Comparison of ENCODE assay signal across 15 cellular contexts in the genomic region with DNA sequence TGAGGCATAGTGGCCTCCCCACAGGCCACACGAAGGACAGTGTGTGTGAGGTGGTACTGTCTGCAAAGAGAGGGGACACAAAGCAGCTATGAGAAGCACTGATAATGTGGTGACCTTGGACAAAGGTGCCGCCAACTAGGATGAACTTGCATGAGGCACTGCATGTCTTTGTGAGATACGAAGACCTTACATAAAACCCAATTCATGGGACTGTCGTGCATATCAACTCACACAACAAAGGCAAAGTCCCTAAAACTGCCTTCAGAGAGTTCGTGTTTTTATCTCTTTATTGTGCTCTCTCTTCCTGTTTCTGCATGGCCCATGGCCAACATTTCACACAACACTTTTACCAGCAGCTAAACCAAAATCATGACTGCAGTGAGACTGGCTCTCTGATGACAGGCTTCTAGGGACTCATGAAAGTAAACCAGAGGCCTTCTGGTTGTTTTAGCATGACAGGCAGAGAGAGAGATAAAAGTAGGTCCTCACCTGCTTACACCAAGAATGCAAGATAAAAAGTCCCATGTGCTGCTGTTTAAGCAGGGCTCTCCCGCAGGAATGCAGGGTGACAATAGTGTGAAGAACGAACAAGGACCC.
DNase-seq lines count a peak whose midpoint lies in the region; ATAC-seq and TF ChIP-seq lines count a peak whose summit lies in the region.
"Had no signal": no experiment of that assay in that cellular context is flagged by ENCODE, and none has a peak within 500 bp of the region (broad histone marks: within the 10 kb centered on the region; RNA-seq: fewer than 3 reads in every experiment).

No MANE protein-coding gene starts in this region.

- peak overlapping the region; percentile 27 for H3K4me3 Mint-ChIP-seq in CD8-positive, alpha-beta T cell
- no peak overlapping the region for H3K4me3 Mint-ChIP-seq in activated CD8-positive, alpha-beta T cell treated with anti-CD3 and anti-CD28 coated beads, Interleukin-2, amount 10 ng/mL, durations not matched to agents 7 days and 5 days
- no peak overlapping the region for H3K4me3 Mint-ChIP-seq in CD14-positive monocyte
- H3K4me3 Mint-ChIP-seq: activated T-helper 1 cell treated with anti-CD3 and anti-CD28 coated beads, Interleukin-12 subunit alpha, Interleukin-12 subunit beta, Interleukin-2, Interleukin-4 antibody, amounts not matched to agents 30 ng/mL and 10 ng/mL and 1 ng/mL, durations not matched to agents 14 hours and 24 hours and 36 hours had no signal

- no peaks in the 10 kb centered on the region for H3K36me3 ChIP-seq in CD8-positive, alpha-beta T cell (ENCODE audit: insufficient read depth, low read length)
- peaks cover 0 to 4% (median 0%) of the 10 kb centered on the region in 4 donors for H3K36me3 ChIP-seq in right lobe of liver

- intact Hi-C loops in CD8-positive, alpha-beta T cell (cut with DNase I, micrococcal nuclease): loop anchor here in 1 of 2 experiments (10.0 kb wide), 1 partner anchor 74 kb away; no protein-coding TSS in a partner anchor
- intact Hi-C loops in right lobe of liver (cut with DNase I): no loop called here
- intact Hi-C loops in CD14-positive monocyte (cut with micrococcal nuclease): no loop called here

- no peaks in the 10 kb centered on the region for H3K9me3 ChIP-seq in CD8-positive, alpha-beta T cell (ENCODE audit: low read length)
- H3K9me3 ChIP-seq in right lobe of liver: no peaks in the 10 kb centered on the region
- H3K9me3 ChIP-seq: BLaER1 treated with 17β-estradiol and CSF1 and Interleukin-3, amounts not matched to agents 10 nM and 100 nM; heart right ventricle had no signal

- peaks cover 45% of the 10 kb centered on the region for H3K4me1 Mint-ChIP-seq in CD8-positive, alpha-beta T cell (ENCODE audit: low read depth)
- peaks cover 19% of the 10 kb centered on the region for H3K4me1 Mint-ChIP-seq in activated CD8-positive, alpha-beta T cell treated with anti-CD3 and anti-CD28 coated beads, Interleukin-2, amount 10 ng/mL, durations not matched to agents 7 days and 5 days (ENCODE audit: low read depth)
- peaks cover 12% of the 10 kb centered on the region for H3K4me1 Mint-ChIP-seq in CD14-positive monocyte

- peak in 2 of 7 experiments; percentile 26 to 52 for DNase-seq in CD8-positive, alpha-beta T cell
- no peak for DNase-seq in activated CD8-positive, alpha-beta T cell treated with anti-CD3 and anti-CD28 coated beads, Interleukin-2, amount 10 ng/mL, durations not matched to agents 7 days and 5 days
- DNase-seq in right lobe of liver: no peak
- no peak for DNase-seq in CD14-positive monocyte (ENCODE audit: low spot score)
- no peak for DNase-seq in COLO829 (ENCODE audit: low spot score)
- DNase-seq: activated CD4-positive, alpha-beta T cell treated with anti-CD3 and anti-CD28 coated beads, Interleukin-2, amount 50 U/mL, for 4 hours; NCI-H2029; stimulated activated CD4-positive, alpha-beta T cell treated with anti-CD3 and anti-CD28 coated beads, Interleukin-12 subunit alpha, Interleukin-12 subunit beta, amount 100 ng/mL, for 4 hours had no signal

- no peak for TF ChIP-seq CTCF in CD8-positive, alpha-beta T cell (IDR thresholded peaks at IDR 0.05)
- TF ChIP-seq CTCF in right lobe of liver (IDR thresholded peaks at IDR 0.05) (no peak), CD14-positive monocyte (IDR thresholded peaks at IDR 0.05) (no peak)

- H3K27ac Mint-ChIP-seq in CD8-positive, alpha-beta T cell: peak overlapping the region; percentile 86
- peak overlapping the region; percentile 25 for H3K27ac Mint-ChIP-seq in activated CD8-positive, alpha-beta T cell treated with anti-CD3 and anti-CD28 coated beads, Interleukin-2, amount 10 ng/mL, durations not matched to agents 7 days and 5 days
- H3K27ac Mint-ChIP-seq in CD14-positive monocyte: peak overlapping the region in 3 of 7 donors; percentile 10 to 44 (median 38)
- H3K27ac Mint-ChIP-seq: activated T-helper 1 cell treated with anti-CD3 and anti-CD28 coated beads, Interleukin-12 subunit alpha, Interleukin-12 subunit beta, Interleukin-2, Interleukin-4 antibody, amounts not matched to agents 30 ng/mL and 10 ng/mL and 1 ng/mL, durations not matched to agents 14 hours and 24 hours and 36 hours had no signal

- 70% methylated on average over 6 of the region's 7 CpGs for WGBS in right lobe of liver (ENCODE audit: insufficient coverage, low coverage, low lambda C conversion rate, missing lambda C conversion rate)

- H3K4me1 ChIP-seq in CD8-positive, alpha-beta T cell (ENCODE audit: insufficient read depth, low read length): peaks cover 28% of the 10 kb centered on the region
- no peaks in the 10 kb centered on the region for H3K4me1 ChIP-seq in right lobe of liver
- H3K4me1 ChIP-seq: parathyroid adenoma had no signal

- H3K9me3 Mint-ChIP-seq in CD8-positive, alpha-beta T cell: no peaks in the 10 kb centered on the region
- H3K9me3 Mint-ChIP-seq in activated CD8-positive, alpha-beta T cell treated with anti-CD3 and anti-CD28 coated beads, Interleukin-2, amount 10 ng/mL, durations not matched to agents 7 days and 5 days (ENCODE audit: insufficient read depth): no peaks in the 10 kb centered on the region
- no peaks in the 10 kb centered on the region for H3K9me3 Mint-ChIP-seq in CD14-positive monocyte
- H3K9me3 Mint-ChIP-seq: activated T-helper 1 cell treated with anti-CD3 and anti-CD28 coated beads, Interleukin-12 subunit alpha, Interleukin-12 subunit beta, Interleukin-2, Interleukin-4 antibody, amounts not matched to agents 30 ng/mL and 10 ng/mL and 1 ng/mL, durations not matched to agents 14 hours and 24 hours and 36 hours had no signal

- peaks cover 22% of the 10 kb centered on the region for H3K36me3 Mint-ChIP-seq in CD8-positive, alpha-beta T cell
- peaks cover 19% of the 10 kb centered on the region for H3K36me3 Mint-ChIP-seq in activated CD8-positive, alpha-beta T cell treated with anti-CD3 and anti-CD28 coated beads, Interleukin-2, amount 10 ng/mL, durations not matched to agents 7 days and 5 days (ENCODE audit: low read depth)
- peaks cover 17 to 22% of the 10 kb centered on the region in 2 donors for H3K36me3 Mint-ChIP-seq in CD14-positive monocyte

- no peak for TF ChIP-seq POLR2A in right lobe of liver (IDR thresholded peaks at IDR 0.05)

- CTCF ChIA-PET in CD8-positive, alpha-beta T cell (lab: Charles Lee): interaction anchor here (1.1 kb wide), 1 partner anchor 81 kb away, joined by 3 read pairs; no protein-coding TSS in a partner anchor
- CTCF ChIA-PET in activated CD8-positive, alpha-beta T cell treated with anti-CD3 and anti-CD28 coated beads, Interleukin-2, amount 10 ng/mL, durations not matched to agents 7 days and 5 days (lab: Charles Lee): no interaction called here

- H3K27me3 Mint-ChIP-seq in CD8-positive, alpha-beta T cell (ENCODE audit: low read depth): no peaks in the 10 kb centered on the region
- H3K27me3 Mint-ChIP-seq in activated CD8-positive, alpha-beta T cell treated with anti-CD3 and anti-CD28 coated beads, Interleukin-2, amount 10 ng/mL, durations not matched to agents 7 days and 5 days (ENCODE audit: low read depth): no peaks in the 10 kb centered on the region
- no peaks in the 10 kb centered on the region for H3K27me3 Mint-ChIP-seq in CD14-positive monocyte (ENCODE audit: low read depth in 3 of 3)

- POLR2A ChIA-PET in CD8-positive, alpha-beta T cell (lab: Charles Lee): interaction anchor here (0.6 to 0.7 kb wide), 2 partner anchors 70 to 659 kb away, joined by 3 to 5 read pairs; no protein-coding TSS in a partner anchor
- POLR2A ChIA-PET in activated CD8-positive, alpha-beta T cell treated with anti-CD3 and anti-CD28 coated beads, Interleukin-2, amount 10 ng/mL, durations not matched to agents 7 days and 5 days (lab: Charles Lee): no interaction called here

- H3K27ac ChIP-seq in CD8-positive, alpha-beta T cell (ENCODE audit: low read depth, low read length): no peak overlapping the region
- no peak overlapping the region for H3K27ac ChIP-seq in right lobe of liver
- H3K27ac ChIP-seq: BLaER1 treated with 17β-estradiol and CSF1 and Interleukin-3, amounts not matched to agents 10 nM and 100 nM; heart right ventricle; parathyroid adenoma had no signal

- no peaks in the 10 kb centered on the region for H3K27me3 ChIP-seq in CD8-positive, alpha-beta T cell (ENCODE audit: insufficient read depth, low read length)
- H3K27me3 ChIP-seq in right lobe of liver: no peaks in the 10 kb centered on the region
- H3K27me3 ChIP-seq: BLaER1 treated with 17β-estradiol and CSF1 and Interleukin-3, amounts not matched to agents 10 nM and 100 nM; heart right ventricle had no signal

- no peak overlapping the region for H3K4me3 ChIP-seq in CD8-positive, alpha-beta T cell (ENCODE audit: low read depth, low read length)
- H3K4me3 ChIP-seq in right lobe of liver: no peak overlapping the region
- H3K4me3 ChIP-seq: BLaER1 treated with 17β-estradiol and CSF1 and Interleukin-3, amounts not matched to agents 10 nM and 100 nM; heart right ventricle had no signal

- peak; percentile 54 for ATAC-seq in CD8-positive, alpha-beta T cell
- ATAC-seq in GM21786 (IDR thresholded peaks at IDR 0.05; ENCODE audit: unreplicated experiment): peak; percentile 55
- no peak for ATAC-seq in activated CD8-positive, alpha-beta T cell treated with anti-CD3 and anti-CD28 coated beads, Interleukin-2, amount 10 ng/mL, durations not matched to agents 7 days and 5 days
- peak; percentile 38 to 74 (median 44) for ATAC-seq in right lobe of liver
- no peak for ATAC-seq in HG03432 (IDR thresholded peaks at IDR 0.05; ENCODE audit: unreplicated experiment)
- no peak for ATAC-seq in activated CD4-positive, CD25-positive, alpha-beta regulatory T cell treated with anti-CD3 and anti-CD28 coated beads, Interleukin-2, amount 50 U/mL, for 24 hours

Comparison
In these comparisons a context has a peak if more than half of its experiments do, and no peak if none do; other contexts are left out.
1. ATAC-seq: peak in CD8-positive, alpha-beta T cell (single experiment), GM21786 (single experiment) and right lobe of liver (4 of 4); none in activated CD8-positive, alpha-beta T cell treated with anti-CD3 and anti-CD28 coated beads, Interleukin-2, amount 10 ng/mL, durations not matched to agents 7 days and 5 days (single experiment), HG03432 (single experiment) and activated CD4-positive, CD25-positive, alpha-beta regulatory T cell treated with anti-CD3 and anti-CD28 coated beads, Interleukin-2, amount 50 U/mL, for 24 hours (0 of 2).